19 cellular contexts compared by ENCODE assay signal in genomic region chr6:50699086-50699886, GRCh38. TPM values are rescaled to one million over a fixed set of nuclear protein-coding genes. Genes with fewer than 3 reads are reported as not detected.
DNase-seq lines count a peak whose midpoint lies in the region; ATAC-seq and TF ChIP-seq lines count a peak whose summit lies in the region.
"Had no signal": no experiment of that assay in that cellular context is flagged by ENCODE, and none has a peak within 500 bp of the region (broad histone marks: within the 10 kb centered on the region; RNA-seq: fewer than 3 reads in every experiment).

No MANE protein-coding gene starts in this region.

- no peaks in the 10 kb centered on the region for H3K9me3 ChIP-seq in PC-9 (ENCODE audit: insufficient read depth, low read depth)
- H3K9me3 ChIP-seq: heart left ventricle had no signal

- peak; percentile 50 for DNase-seq in HS-5 (ENCODE audit: low read depth)
- peak; percentile 6 for DNase-seq in UCSD-AML1 (lab: John Stamatoyannopoulos, UW; ENCODE audit: unreplicated experiment)
- DNase-seq in lung microvascular endothelial cell (ENCODE audit: low read depth in 2 of 2), result peak; percentile 0 to 8
- DNase-seq in DMS153 treated with DMSO at 0.1 percent for 48 hours (lab: John Stamatoyannopoulos, UW; ENCODE audit: unreplicated experiment), result no peak
- no peak for DNase-seq in PC-9
- DNase-seq: activated B cell treated with CpG ODN at 0.5 μM for 24 hours; aorta; heart left ventricle; islet precursor cell; NCI-H446; stimulated activated CD4-positive, alpha-beta T cell treated with anti-CD3 and anti-CD28 coated beads, Interleukin-2, amount 100 ng/mL, for 24 hours had no signal

- no peak for TF ChIP-seq CTCF in PC-9 (conservative IDR thresholded peaks at IDR 0.05)

- H3F3A ChIP-seq in PC-9 (ENCODE audit: insufficient read depth, low read depth), result no peaks in the 10 kb centered on the region

- intact Hi-C loops in PC-9 (cut with micrococcal nuclease; ENCODE audit: unreplicated experiment), result no loop called here

- H3K79me2 ChIP-seq in PC-9 (ENCODE audit: low read depth), result no peaks in the 10 kb centered on the region

- BruUV-seq in PC-9 (replicated peaks; lab: Mats Ljungman, UMichigan), result no TSS peak

- ATAC-seq in GM19351 (IDR thresholded peaks at IDR 0.05; ENCODE audit: unreplicated experiment) (peak; percentile 80), GM21576 (IDR thresholded peaks at IDR 0.05; ENCODE audit: unreplicated experiment) (no peak), GM21717 (IDR thresholded peaks at IDR 0.05; ENCODE audit: unreplicated experiment) (no peak)
- ATAC-seq: heart left ventricle, sciatic nerve had no signal

- POLR2A ChIA-PET in PC-9 (lab: Charles Lee; ENCODE audit: unreplicated experiment), result no interaction called here

- no peaks in the 10 kb centered on the region for H4K20me1 ChIP-seq in PC-9 (ENCODE audit: insufficient read depth)

- H2AFZ ChIP-seq in PC-9, result no peak overlapping the region

- no peaks in the 10 kb centered on the region for H3K27me3 ChIP-seq in PC-9 (ENCODE audit: insufficient read depth, low read depth)

- H3K4me3 ChIP-seq in PC-9, result no peak overlapping the region
- H3K4me3 ChIP-seq: coronary artery, heart left ventricle had no signal

- H3K27ac ChIP-seq in PC-9, result no peak overlapping the region
- H3K27ac ChIP-seq: coronary artery, heart left ventricle had no signal

- H3K4me2 ChIP-seq in PC-9, result no peak overlapping the region

- no peaks in the 10 kb centered on the region for H3K36me3 ChIP-seq in PC-9 (ENCODE audit: low read depth)
- H3K36me3 ChIP-seq: heart left ventricle had no signal

- no peaks in the 10 kb centered on the region for H3K9me2 ChIP-seq in PC-9 (ENCODE audit: insufficient read depth)

- CTCF ChIA-PET in PC-9 (lab: Charles Lee), result no interaction called here

- H3K4me1 ChIP-seq in PC-9 (replicated peaks; ENCODE audit: insufficient read depth), result no peaks in the 10 kb centered on the region
- H3K4me1 ChIP-seq: heart left ventricle had no signal

RNA-seq across cellular contexts. Expression of gene TFAP2D, which starts 14.0 kb away (rescaled TPM):
- total RNA-seq in lung microvascular endothelial cell (not detected in 2 replicates), PC-9 (2021) (not detected in 2 replicates)
- total RNA-seq: activated B cell treated with CpG ODN at 0.5 μM for 24 hours, aorta, B cell, heart left ventricle, LHCN-M2, mesothelial cell of epicardium, sciatic nerve had no signal

Comparison
In these comparisons a context has a peak if more than half of its experiments do, and no peak if none do; other contexts are left out.
1. DNase-seq: peak in HS-5 (single experiment), UCSD-AML1 (single experiment) and lung microvascular endothelial cell (2 of 2); none in DMS153 treated with DMSO at 0.1 percent for 48 hours (single experiment) and PC-9 (0 of 2).